8 cellular contexts compared by ENCODE assay signal in the genomic region with DNA sequence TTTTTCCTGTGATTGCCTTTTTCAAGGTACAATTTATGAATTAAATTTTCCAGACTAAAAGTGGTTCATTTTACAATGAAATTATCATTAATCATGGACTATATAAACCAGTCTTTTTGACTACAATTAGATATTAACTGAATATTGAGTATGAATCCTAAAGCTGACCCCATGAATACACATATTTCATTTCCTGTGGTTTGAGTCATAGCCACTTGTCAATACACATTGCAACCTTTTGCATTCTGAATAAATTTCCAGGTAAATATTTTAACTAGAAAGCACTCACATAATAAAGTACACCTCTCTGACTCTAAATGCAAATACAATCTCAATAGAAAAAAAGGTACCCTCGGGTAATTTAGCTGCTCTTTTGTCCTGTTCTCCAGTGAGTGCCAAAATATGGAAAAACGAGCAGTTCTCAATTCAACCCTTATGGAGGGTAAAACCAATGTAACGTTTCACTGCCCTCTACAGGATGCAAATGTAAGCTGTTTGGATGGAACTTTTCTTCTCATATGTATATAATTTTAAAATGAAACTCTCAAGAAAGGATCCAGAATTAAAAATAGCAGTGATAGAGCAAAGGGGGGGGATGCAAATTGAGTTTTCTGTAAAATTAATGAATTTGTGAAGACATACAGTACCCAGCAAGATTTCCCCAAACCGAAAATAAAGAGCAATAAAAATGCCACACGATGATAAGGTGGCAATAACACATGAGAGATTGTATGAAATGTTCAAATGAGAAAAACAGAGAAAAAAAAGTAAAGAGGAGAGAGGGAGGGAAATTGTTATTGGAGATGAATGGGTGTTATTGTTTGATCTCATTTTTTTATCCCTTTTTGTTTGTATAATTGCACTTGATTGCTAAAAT.
DNase-seq lines count a peak whose midpoint lies in the region; ATAC-seq lines count a peak whose summit lies in the region.

No MANE protein-coding gene starts in this region.

- H3K4me2 ChIP-seq in neuronal stem cell (ENCODE audit: insufficient read depth, low read length, poor library complexity, severe bottlenecking) = no peak overlapping the region

- H3K9ac ChIP-seq in neuronal stem cell (ENCODE audit: low read depth, low read length, poor library complexity) = no peak overlapping the region

- H3K4me1 ChIP-seq in neuronal stem cell (ENCODE audit: control insufficient read depth in 2 of 2, insufficient read depth in 1 of 2, low read depth in 1 of 2, low read length in 2 of 2) = no peaks in the 10 kb centered on the region

- no peak overlapping the region for H4K91ac ChIP-seq in neuronal stem cell (ENCODE audit: low read depth, low read length, poor library complexity)

- no peak overlapping the region for H4K8ac ChIP-seq in neuronal stem cell (ENCODE audit: low read depth, low read length)

- no peak overlapping the region for H3K14ac ChIP-seq in neuronal stem cell (ENCODE audit: low read length)

- no peak overlapping the region for H3K18ac ChIP-seq in neuronal stem cell (ENCODE audit: low read length)

- no CpG with 5 or more reads among the region's 5 CpGs for WGBS in neuronal stem cell (ENCODE audit: extremely low coverage in 2 of 2, insufficient read length in 2 of 2, insufficient replicate concordance in 1 of 2), 2 donors

- no peak overlapping the region for H3K23ac ChIP-seq in neuronal stem cell (ENCODE audit: low read depth, low read length, poor library complexity)

- H3K4me3 ChIP-seq in neuronal stem cell (ENCODE audit: low read length in 2 of 2) = no peak overlapping the region

- no peak overlapping the region for H3K4ac ChIP-seq in neuronal stem cell (ENCODE audit: low read length)

- H2BK12ac ChIP-seq in neuronal stem cell (ENCODE audit: low read length) = no peak overlapping the region

- no peaks in the 10 kb centered on the region for H3K36me3 ChIP-seq in neuronal stem cell (replicated peaks in 1 of 2; ENCODE audit: control insufficient read depth in 2 of 2, insufficient read depth in 2 of 2, low read length in 2 of 2)

- no peak overlapping the region for H2BK120ac ChIP-seq in neuronal stem cell (ENCODE audit: low read depth, low read length)

- H2AFZ ChIP-seq in neuronal stem cell (ENCODE audit: low read length) = no peak overlapping the region

- no peak overlapping the region for H2BK15ac ChIP-seq in neuronal stem cell (ENCODE audit: low read length)

- no peaks in the 10 kb centered on the region for H3K9me3 ChIP-seq in neuronal stem cell (replicated peaks in 1 of 2; ENCODE audit: control insufficient read depth in 2 of 2, insufficient read depth in 1 of 2, low read depth in 1 of 2, low read length in 2 of 2)

- peak; percentile 73 for DNase-seq in NCI-H510A treated with DMSO at 0.1 percent for 48 hours (lab: John Stamatoyannopoulos, UW)
- no peak for DNase-seq in NCI-H510A (lab: John Stamatoyannopoulos, UW)
- peak; percentile 50 for DNase-seq in NCI-H345 treated with DMSO at 0.1 percent for 48 hours (lab: John Stamatoyannopoulos, UW; ENCODE audit: unreplicated experiment)
- DNase-seq in dermis blood vessel endothelial cell = peak; percentile 81
- DNase-seq in neuronal stem cell (ENCODE audit: low spot score) = peak; percentile 26
- DNase-seq in stimulated activated CD4-positive, alpha-beta T cell treated with anti-CD3 and anti-CD28 coated beads, Interleukin-2, amount 100 ng/mL, for 48 hours = no peak

- H2BK5ac ChIP-seq in neuronal stem cell (ENCODE audit: low read length) = no peak overlapping the region

- no peak overlapping the region for H3K27ac ChIP-seq in neuronal stem cell (replicated peaks; ENCODE audit: low read length)

- ATAC-seq in GM21360 (IDR thresholded peaks at IDR 0.05; ENCODE audit: unreplicated experiment) (no peak), GM19035 (IDR thresholded peaks at IDR 0.05; ENCODE audit: unreplicated experiment) (no peak)

- no peak overlapping the region for H2AK5ac ChIP-seq in neuronal stem cell (ENCODE audit: low read depth, low read length)

- H3K27me3 ChIP-seq in neuronal stem cell (ENCODE audit: control insufficient read depth in 3 of 3, insufficient read depth in 3 of 3, low read depth in 1 of 3, low read length in 3 of 3) = no peaks in the 10 kb centered on the region

- H3K79me1 ChIP-seq in neuronal stem cell (ENCODE audit: low read depth, low read length) = no peaks in the 10 kb centered on the region

Comparison
In these comparisons a context has a peak if more than half of its experiments do, and no peak if none do; other contexts are left out.
1. DNase-seq: peak in NCI-H510A treated with DMSO at 0.1 percent for 48 hours (single experiment), NCI-H345 treated with DMSO at 0.1 percent for 48 hours (single experiment), dermis blood vessel endothelial cell (single experiment) and neuronal stem cell (single experiment); none in NCI-H510A (single experiment) and stimulated activated CD4-positive, alpha-beta T cell treated with anti-CD3 and anti-CD28 coated beads, Interleukin-2, amount 100 ng/mL, for 48 hours (0 of 2).